In genomic region chr20:32191422-32191821, GRCh38 we compare ENCODE assay signal across 12 cellular contexts. TPM values are rescaled to one million over a fixed set of nuclear protein-coding genes. Genes with fewer than 3 reads are reported as not detected.
A peak's percentile ranks its signal among the peaks of the same experiment; 100 is the strongest.
DNase-seq lines count a peak whose midpoint lies in the region; ATAC-seq and TF ChIP-seq lines count a peak whose summit lies in the region.
"Had no signal": no experiment of that assay in that cellular context is flagged by ENCODE, and none has a peak within 500 bp of the region (broad histone marks: within the 10 kb centered on the region; RNA-seq: fewer than 3 reads in every experiment).

No MANE protein-coding gene starts in this region.

- 100% methylated on average over 1 of the region's 3 CpGs for WGBS in esophagus muscularis mucosa
- WGBS in psoas muscle, 3 donors = 65 to 70% (median 70%) methylated on average over 3 of the region's 3 CpGs
- WGBS in trophoblast cell (ENCODE audit: extremely low coverage, insufficient coverage, insufficient read length) = no CpG with 5 or more reads among the region's 3 CpGs

- peaks cover 8% of the 10 kb centered on the region for H3K79me1 ChIP-seq in trophoblast cell (ENCODE audit: low read length)

- H3K4me3 Mint-ChIP-seq in activated CD4-positive, alpha-beta memory T cell treated with anti-CD3 and anti-CD28 coated beads for 36 hours = no peak overlapping the region
- no peak overlapping the region for H3K4me3 Mint-ChIP-seq in activated CD4-positive, alpha-beta memory T cell treated with anti-CD3 and anti-CD28 coated beads, Interleukin-2, amount 10 ng/mL, durations not matched to agents 7 days and 5 days
- H3K4me3 Mint-ChIP-seq in T-cell = peak overlapping the region; percentile 79 to 81 (median 79)

- POLR2A ChIA-PET in activated CD4-positive, alpha-beta memory T cell treated with anti-CD3 and anti-CD28 coated beads for 36 hours (lab: Charles Lee) = interaction anchor here (0.9 to 1.1 kb wide), 3 partner anchors 8 to 12 kb away, joined by 4 to 6 read pairs (median 5); no protein-coding TSS in a partner anchor
- POLR2A ChIA-PET in activated CD4-positive, alpha-beta memory T cell treated with anti-CD3 and anti-CD28 coated beads, Interleukin-2, amount 10 ng/mL, durations not matched to agents 7 days and 5 days (lab: Charles Lee) = interaction anchor here (1.0 to 1.7 kb wide), 3 partner anchors 14 to 19 kb away, joined by 3 to 8 read pairs (median 4); no protein-coding TSS in a partner anchor
- POLR2A ChIA-PET in T-cell (lab: Charles Lee) = interaction anchor here in 1 of 2 donors (0.6 kb wide), 1 partner anchor 14 kb away, joined by 3 read pairs; no protein-coding TSS in a partner anchor

- ATAC-seq in T-cell (replicated peaks in 1 of 4) (no peak), psoas muscle (no peak)

- H4K8ac ChIP-seq in trophoblast cell (ENCODE audit: low read depth, low read length) = no peak overlapping the region

- no peaks in the 10 kb centered on the region for H3K9me3 ChIP-seq in esophagus muscularis mucosa
- H3K9me3 ChIP-seq in psoas muscle = no peaks in the 10 kb centered on the region
- H3K9me3 ChIP-seq in trophoblast cell (ENCODE audit: insufficient read depth, low read depth, low read length) = peaks cover 2% of the 10 kb centered on the region
- no peaks in the 10 kb centered on the region for H3K9me3 ChIP-seq in MG63
- H3K9me3 ChIP-seq: ascending aorta, Caco-2, SK-N-SH had no signal

- intact Hi-C loops in activated CD4-positive, alpha-beta memory T cell treated with anti-CD3 and anti-CD28 coated beads for 36 hours (cut with micrococcal nuclease) = no loop called here
- intact Hi-C loops in esophagus muscularis mucosa (cut with DNase I) (no loop called here), psoas muscle (cut with DNase I) (no loop called here)

- H3K4me3 ChIP-seq in esophagus muscularis mucosa (no peak overlapping the region), psoas muscle (no peak overlapping the region), trophoblast cell (ENCODE audit: low read depth, low read length) (no peak overlapping the region), MG63 (no peak overlapping the region)

- no peak overlapping the region for H3K4ac ChIP-seq in trophoblast cell (ENCODE audit: low read depth, low read length)

- H2BK12ac ChIP-seq in trophoblast cell (ENCODE audit: low read length) = no peak overlapping the region

- no peak for DNase-seq in activated CD4-positive, alpha-beta memory T cell treated with anti-CD3 and anti-CD28 coated beads for 36 hours
- no peak for DNase-seq in activated CD4-positive, alpha-beta memory T cell treated with anti-CD3 and anti-CD28 coated beads, Interleukin-2, amount 10 ng/mL, durations not matched to agents 7 days and 5 days
- DNase-seq in T-cell (no peak), esophagus muscularis mucosa (ENCODE audit: extremely low spot score) (no peak), psoas muscle (no peak), trophoblast cell (no peak), MG63 (no peak), hippocampal formation (lab: John Stamatoyannopoulos, UW) (no peak)
- DNase-seq: Caco-2, NCI-H1092 had no signal

- H3K9me3 Mint-ChIP-seq in activated CD4-positive, alpha-beta memory T cell treated with anti-CD3 and anti-CD28 coated beads for 36 hours = no peaks in the 10 kb centered on the region
- H3K9me3 Mint-ChIP-seq in activated CD4-positive, alpha-beta memory T cell treated with anti-CD3 and anti-CD28 coated beads, Interleukin-2, amount 10 ng/mL, durations not matched to agents 7 days and 5 days = no peaks in the 10 kb centered on the region
- H3K9me3 Mint-ChIP-seq in T-cell = no peaks in the 10 kb centered on the region

- no peak overlapping the region for H3K14ac ChIP-seq in trophoblast cell (ENCODE audit: low read length)

- CTCF ChIA-PET in activated CD4-positive, alpha-beta memory T cell treated with anti-CD3 and anti-CD28 coated beads for 36 hours (lab: Charles Lee) = interaction anchor here (0.7 kb wide), 1 partner anchor 85 kb away, joined by 3 read pairs; no protein-coding TSS in a partner anchor
- CTCF ChIA-PET in activated CD4-positive, alpha-beta memory T cell treated with anti-CD3 and anti-CD28 coated beads, Interleukin-2, amount 10 ng/mL, durations not matched to agents 7 days and 5 days (lab: Charles Lee) = no interaction called here
- CTCF ChIA-PET in T-cell (lab: Charles Lee) = interaction anchor here (0.5 to 0.8 kb wide), 3 partner anchors 71 to 1357 kb away, joined by 3 to 4 read pairs (median 3); no protein-coding TSS in a partner anchor

- H2AFZ ChIP-seq in trophoblast cell (ENCODE audit: insufficient read depth, low read length, poor library complexity) = no peak overlapping the region

- H2AK5ac ChIP-seq in trophoblast cell (ENCODE audit: low read length) = no peak overlapping the region

- no peak for TF ChIP-seq POLR2A in esophagus muscularis mucosa (IDR thresholded peaks at IDR 0.05; ENCODE audit: low read depth)

- H3K79me2 ChIP-seq in trophoblast cell (ENCODE audit: control insufficient read depth, insufficient read depth, low read length, poor library complexity) = peaks cover 5% of the 10 kb centered on the region

- no peak overlapping the region for H2BK5ac ChIP-seq in trophoblast cell (ENCODE audit: low read depth, low read length, poor library complexity)

- no peak overlapping the region for H3K4me2 ChIP-seq in trophoblast cell (ENCODE audit: low read length)
- H3K4me2 ChIP-seq: SK-N-SH had no signal

- H4K91ac ChIP-seq in trophoblast cell (ENCODE audit: low read depth, low read length) = no peak overlapping the region

- H3K36me3 Mint-ChIP-seq in activated CD4-positive, alpha-beta memory T cell treated with anti-CD3 and anti-CD28 coated beads for 36 hours = peaks cover 40% of the 10 kb centered on the region
- peaks cover 31% of the 10 kb centered on the region for H3K36me3 Mint-ChIP-seq in activated CD4-positive, alpha-beta memory T cell treated with anti-CD3 and anti-CD28 coated beads, Interleukin-2, amount 10 ng/mL, durations not matched to agents 7 days and 5 days (ENCODE audit: low read depth)
- H3K36me3 Mint-ChIP-seq in T-cell = peaks cover 15% of the 10 kb centered on the region

- TF ChIP-seq EP300 in esophagus muscularis mucosa (IDR thresholded peaks at IDR 0.05) = no peak

- H3K27ac Mint-ChIP-seq in activated CD4-positive, alpha-beta memory T cell treated with anti-CD3 and anti-CD28 coated beads for 36 hours = peak overlapping the region; percentile 47
- H3K27ac Mint-ChIP-seq in activated CD4-positive, alpha-beta memory T cell treated with anti-CD3 and anti-CD28 coated beads, Interleukin-2, amount 10 ng/mL, durations not matched to agents 7 days and 5 days = no peak overlapping the region
- peak overlapping the region; percentile 77 to 86 for H3K27ac Mint-ChIP-seq in T-cell

- TF ChIP-seq CTCF in esophagus muscularis mucosa (IDR thresholded peaks at IDR 0.05) (no peak), psoas muscle (IDR thresholded peaks at IDR 0.05) (no peak)

- no peaks in the 10 kb centered on the region for H3K27me3 Mint-ChIP-seq in activated CD4-positive, alpha-beta memory T cell treated with anti-CD3 and anti-CD28 coated beads for 36 hours
- H3K27me3 Mint-ChIP-seq in activated CD4-positive, alpha-beta memory T cell treated with anti-CD3 and anti-CD28 coated beads, Interleukin-2, amount 10 ng/mL, durations not matched to agents 7 days and 5 days = no peaks in the 10 kb centered on the region
- H3K27me3 Mint-ChIP-seq in T-cell = no peaks in the 10 kb centered on the region

- H3K27me3 ChIP-seq in esophagus muscularis mucosa (no peaks in the 10 kb centered on the region), psoas muscle (ENCODE audit: insufficient read depth in 3 of 3, low read length in 2 of 3) (no peaks in the 10 kb centered on the region), trophoblast cell (ENCODE audit: insufficient read depth, low read length) (no peaks in the 10 kb centered on the region), MG63 (no peaks in the 10 kb centered on the region)
- H3K27me3 ChIP-seq: ascending aorta had no signal

- H3K23ac ChIP-seq in trophoblast cell (ENCODE audit: low read length) = no peak overlapping the region

- peaks cover 57% of the 10 kb centered on the region for H3K4me1 Mint-ChIP-seq in activated CD4-positive, alpha-beta memory T cell treated with anti-CD3 and anti-CD28 coated beads for 36 hours (ENCODE audit: low read depth)
- peaks cover 19% of the 10 kb centered on the region for H3K4me1 Mint-ChIP-seq in activated CD4-positive, alpha-beta memory T cell treated with anti-CD3 and anti-CD28 coated beads, Interleukin-2, amount 10 ng/mL, durations not matched to agents 7 days and 5 days
- H3K4me1 Mint-ChIP-seq in T-cell = peaks cover 28 to 35% (median 29%) of the 10 kb centered on the region in 3 donors

- H3K18ac ChIP-seq in trophoblast cell (ENCODE audit: low read length) = no peak overlapping the region

- H3K36me3 ChIP-seq in esophagus muscularis mucosa (peaks cover 7 to 22% (median 21%) of the 10 kb centered on the region in 4 donors), psoas muscle (ENCODE audit: insufficient read depth in 1 of 2, low read depth in 1 of 2) (peaks cover 5 to 27% of the 10 kb centered on the region in 2 donors), trophoblast cell (ENCODE audit: control insufficient read depth in 1 of 2, insufficient read depth in 2 of 2, low read length in 2 of 2) (peaks cover 13 to 18% of the 10 kb centered on the region in 2 experiments), MG63 (peaks cover 14% of the 10 kb centered on the region)

- no peak overlapping the region for H3K9ac ChIP-seq in trophoblast cell (ENCODE audit: low read length)
- H3K9ac ChIP-seq: SK-N-SH had no signal

- H4K12ac ChIP-seq in trophoblast cell (ENCODE audit: low read depth, low read length) = no peak overlapping the region

- H3K27ac ChIP-seq in esophagus muscularis mucosa (replicated peaks in 1 of 4) = peak overlapping the region in 3 of 4 donors; percentile 84 to 92 (median 86)
- peak overlapping the region; percentile 6 for H3K27ac ChIP-seq in psoas muscle
- H3K27ac ChIP-seq in trophoblast cell (ENCODE audit: low read depth, low read length) = no peak overlapping the region

- no peak overlapping the region for H2BK120ac ChIP-seq in trophoblast cell (ENCODE audit: insufficient read depth, low read length, poor library complexity)

- H3K4me1 ChIP-seq in esophagus muscularis mucosa (peaks cover 23 to 62% (median 34%) of the 10 kb centered on the region in 4 donors), psoas muscle (peaks cover 35% of the 10 kb centered on the region), trophoblast cell (ENCODE audit: control insufficient read depth in 1 of 2, insufficient read depth in 2 of 2, low read length in 2 of 2) (peaks cover 10 to 12% of the 10 kb centered on the region in 2 experiments)
- H3K4me1 ChIP-seq: Caco-2 had no signal

RNA-seq across cellular contexts. Expression of gene PLAGL2, which starts 16.1 kb away (rescaled TPM):
- total RNA-seq in activated CD4-positive, alpha-beta memory T cell treated with anti-CD3 and anti-CD28 coated beads for 36 hours = 10 to 100 TPM; 93.9 to 95.6 TPM
- total RNA-seq in activated CD4-positive, alpha-beta memory T cell treated with anti-CD3 and anti-CD28 coated beads, Interleukin-2, amount 10 ng/mL, durations not matched to agents 7 days and 5 days = 10 to 100 TPM; 27.9 to 28.9 TPM
- 10 to 100 TPM; 12.6 to 18.2 (median 16.3) TPM for total RNA-seq in T-cell
- total RNA-seq in esophagus muscularis mucosa = 10 to 100 TPM in 1 of 4 donors, 1 to 10 TPM in 3; 5.4 to 10.8 (median 8.0) TPM
- 1 to 10 TPM; 4.9 to 9.6 (median 6.0) TPM for total RNA-seq in psoas muscle
- 1 to 10 TPM; 1.7 to 5.3 (median 2.3) TPM for polyA plus RNA-seq in psoas muscle
- 20.8 and 21.5 TPM in 2 replicates for polyA plus RNA-seq in trophoblast cell (2013)
- total RNA-seq in MG63 (2014; rRNA removed; shearing (Covaris generic); ENCODE audit: low replicate concordance) = 0.40 and 0.49 TPM in 2 replicates

RNA-seq across cellular contexts. Expression of gene POFUT1, which starts 16.3 kb away (rescaled TPM):
- 10 to 100 TPM; 48.4 to 48.5 TPM for total RNA-seq in activated CD4-positive, alpha-beta memory T cell treated with anti-CD3 and anti-CD28 coated beads for 36 hours
- total RNA-seq in activated CD4-positive, alpha-beta memory T cell treated with anti-CD3 and anti-CD28 coated beads, Interleukin-2, amount 10 ng/mL, durations not matched to agents 7 days and 5 days = 10 to 100 TPM; 21.5 to 23.2 TPM
- total RNA-seq in T-cell (10 to 100 TPM; 13.2 to 20.6 (median 17.7) TPM), esophagus muscularis mucosa (10 to 100 TPM; 21.7 to 31.9 (median 29.8) TPM), psoas muscle (10 to 100 TPM; 14.0 to 20.8 (median 17.1) TPM)
- 10 to 100 TPM in 1 of 3 donors, 1 to 10 TPM in 2; 7.8 to 22.9 (median 8.1) TPM for polyA plus RNA-seq in psoas muscle
- 25.0 and 25.5 TPM in 2 replicates for polyA plus RNA-seq in trophoblast cell (2013)
- total RNA-seq in MG63 (2014; rRNA removed; shearing (Covaris generic); ENCODE audit: low replicate concordance) = 42.7 and 56.6 TPM in 2 replicates

Comparison
In these comparisons a context has a peak if more than half of its experiments do, and no peak if none do; other contexts are left out.
1. H3K4me3 Mint-ChIP-seq: peak in T-cell (3 of 3); none in activated CD4-positive, alpha-beta memory T cell treated with anti-CD3 and anti-CD28 coated beads for 36 hours (single experiment) and activated CD4-positive, alpha-beta memory T cell treated with anti-CD3 and anti-CD28 coated beads, Interleukin-2, amount 10 ng/mL, durations not matched to agents 7 days and 5 days (single experiment).